Comparison of ENCODE assay signal across 13 cellular contexts in genomic region chr3:115628075-115628412, GRCh38.
A peak's percentile ranks its signal among the peaks of the same experiment; 100 is the strongest.
DNase-seq lines count a peak whose midpoint lies in the region; ATAC-seq lines count a peak whose summit lies in the region.
"Had no signal": no experiment of that assay in that cellular context is flagged by ENCODE, and none has a peak within 500 bp of the region (broad histone marks: within the 10 kb centered on the region; RNA-seq: fewer than 3 reads in every experiment).

No MANE protein-coding gene starts in this region.

- peak; percentile 35 for ATAC-seq in GM18870 (IDR thresholded peaks at IDR 0.05; ENCODE audit: unreplicated experiment)
- peak; percentile 50 for ATAC-seq in GM21515 (IDR thresholded peaks at IDR 0.05; ENCODE audit: unreplicated experiment)
- ATAC-seq in HG02970 (IDR thresholded peaks at IDR 0.05; ENCODE audit: low FRiP score, unreplicated experiment), result peak; percentile 34
- peak; percentile 33 for ATAC-seq in HG03520 (IDR thresholded peaks at IDR 0.05; ENCODE audit: unreplicated experiment)

- no peak overlapping the region for H3K4me3 ChIP-seq in effector memory CD4-positive, alpha-beta T cell (ENCODE audit: insufficient read depth, low read depth, low read length, poor library complexity, severe bottlenecking)

- H3K27me3 ChIP-seq in effector memory CD4-positive, alpha-beta T cell (replicated peaks; ENCODE audit: control insufficient read depth, insufficient read depth, low read length, poor library complexity, severe bottlenecking), result peaks cover 10% of the 10 kb centered on the region

- no peak for DNase-seq in effector memory CD4-positive, alpha-beta T cell
- DNase-seq in SKM-1 treated with dmso at 0.1 percent for 144 hours (lab: John Stamatoyannopoulos, UW; ENCODE audit: unreplicated experiment) (no peak), iPS-NIHi7 (ENCODE audit: extremely low spot score) (no peak), Kasumi-1 (lab: John Stamatoyannopoulos, UW) (no peak)
- DNase-seq: activated CD8-positive, alpha-beta memory T cell treated with anti-CD3 and anti-CD28 coated beads for 24 hours; mammary epithelial cell; MV-4-11; NCI-H345; stimulated activated naive CD4-positive, alpha-beta T cell treated with Interleukin-2 at 50 U/mL for 16 hours had no signal

- H3K9me3 ChIP-seq in effector memory CD4-positive, alpha-beta T cell (ENCODE audit: control insufficient read depth, low read length), result no peaks in the 10 kb centered on the region

- H3K4me1 ChIP-seq in effector memory CD4-positive, alpha-beta T cell (ENCODE audit: control insufficient read depth, insufficient read depth, low read length, poor library complexity, severe bottlenecking), result no peaks in the 10 kb centered on the region

- H3K27ac ChIP-seq in effector memory CD4-positive, alpha-beta T cell (ENCODE audit: insufficient read depth, low read length, poor library complexity, severe bottlenecking), result no peak overlapping the region

- no peaks in the 10 kb centered on the region for H3K36me3 ChIP-seq in effector memory CD4-positive, alpha-beta T cell (ENCODE audit: control insufficient read depth, insufficient read depth, low read length)
